In genomic region chr2:25821225-25822056, GRCh38 we compare ENCODE assay signal across 10 cellular contexts. TPM values are rescaled to one million over a fixed set of nuclear protein-coding genes. Genes with fewer than 3 reads are reported as not detected.
DNase-seq lines count a peak whose midpoint lies in the region; ATAC-seq and TF ChIP-seq lines count a peak whose summit lies in the region.
"Had no signal": no experiment of that assay in that cellular context is flagged by ENCODE, and none has a peak within 500 bp of the region (broad histone marks: within the 10 kb centered on the region; RNA-seq: fewer than 3 reads in every experiment).

No MANE protein-coding gene starts in this region.

- intact Hi-C loops in CD8-positive, alpha-beta T cell (cut with DNase I, micrococcal nuclease), result no loop called here
- intact Hi-C loops in lower lobe of right lung (cut with DNase I), result no loop called here

- no peaks in the 10 kb centered on the region for H3K9me3 Mint-ChIP-seq in CD8-positive, alpha-beta T cell
- H3K9me3 Mint-ChIP-seq in nephron progenitor cell, result no peaks in the 10 kb centered on the region

- peaks cover 4% of the 10 kb centered on the region for H3K36me3 Mint-ChIP-seq in CD8-positive, alpha-beta T cell
- H3K36me3 Mint-ChIP-seq in nephron progenitor cell (ENCODE audit: low read depth), result peaks cover 24% of the 10 kb centered on the region

- ATAC-seq in CD8-positive, alpha-beta T cell, result no peak
- no peak for ATAC-seq in lower lobe of right lung
- ATAC-seq in GM21515 (IDR thresholded peaks at IDR 0.05; ENCODE audit: unreplicated experiment), result no peak

- no peak for TF ChIP-seq CTCF in CD8-positive, alpha-beta T cell (IDR thresholded peaks at IDR 0.05)
- TF ChIP-seq CTCF in astrocyte of the spinal cord (IDR thresholded peaks at IDR 0.05; ENCODE audit: low read depth, low read length) (no peak), lower lobe of right lung (IDR thresholded peaks at IDR 0.05) (no peak), nephron progenitor cell (IDR thresholded peaks at IDR 0.05) (no peak)

- no peak overlapping the region for H3K27ac ChIP-seq in CD8-positive, alpha-beta T cell (ENCODE audit: low read depth, low read length)
- H3K27ac ChIP-seq in lower lobe of right lung, result no peak overlapping the region

- peaks cover 74% of the 10 kb centered on the region for H3K4me1 Mint-ChIP-seq in CD8-positive, alpha-beta T cell (ENCODE audit: low read depth)
- no peaks in the 10 kb centered on the region for H3K4me1 Mint-ChIP-seq in nephron progenitor cell

- POLR2A ChIA-PET in CD8-positive, alpha-beta T cell (lab: Charles Lee), result no interaction called here

- H3K9me3 ChIP-seq in CD8-positive, alpha-beta T cell (ENCODE audit: low read length), result no peaks in the 10 kb centered on the region
- H3K9me3 ChIP-seq in lower lobe of right lung, result no peaks in the 10 kb centered on the region

- H3K4me3 ChIP-seq in CD8-positive, alpha-beta T cell (ENCODE audit: low read depth, low read length), result peak overlapping the region; percentile 40
- H3K4me3 ChIP-seq in astrocyte of the spinal cord (ENCODE audit: low read depth, low read length), result no peak overlapping the region
- peak overlapping the region; percentile 30 for H3K4me3 ChIP-seq in lower lobe of right lung

- no peaks in the 10 kb centered on the region for H3K36me3 ChIP-seq in CD8-positive, alpha-beta T cell (ENCODE audit: insufficient read depth, low read length)
- H3K36me3 ChIP-seq in lower lobe of right lung, result no peaks in the 10 kb centered on the region

- in situ Hi-C loops in astrocyte of the spinal cord (cut with HindIII; ENCODE audit: low sequenced_read_pairs), result no loop called here

- no peaks in the 10 kb centered on the region for H3K27me3 Mint-ChIP-seq in CD8-positive, alpha-beta T cell (ENCODE audit: low read depth)
- H3K27me3 Mint-ChIP-seq in nephron progenitor cell (ENCODE audit: low read depth, poor library complexity), result no peaks in the 10 kb centered on the region

- CTCF ChIA-PET in CD8-positive, alpha-beta T cell (lab: Charles Lee), result no interaction called here

- no peaks in the 10 kb centered on the region for H3K27me3 ChIP-seq in CD8-positive, alpha-beta T cell (ENCODE audit: insufficient read depth, low read length)
- no peaks in the 10 kb centered on the region for H3K27me3 ChIP-seq in lower lobe of right lung (ENCODE audit: low read depth)

- DNase-seq in CD8-positive, alpha-beta T cell, result no peak
- DNase-seq in LHCN-M2 (ENCODE audit: low read depth) (peak; percentile 88), astrocyte of the spinal cord (ENCODE audit: low read depth, low spot score) (peak; percentile 88), lower lobe of right lung (no peak), nephron progenitor cell (no peak), cerebellar nuclear complex (lab: John Stamatoyannopoulos, UW) (no peak), NCI-H524 treated with DMSO at 0.1 percent for 48 hours (lab: John Stamatoyannopoulos, UW) (no peak)
- DNase-seq: GDM1, NCI-H446 treated with DMSO at 0.1 percent for 48 hours had no signal

- peak overlapping the region; percentile 84 for H3K4me3 Mint-ChIP-seq in CD8-positive, alpha-beta T cell
- H3K4me3 Mint-ChIP-seq in nephron progenitor cell, result no peak overlapping the region

- H3K4me1 ChIP-seq in CD8-positive, alpha-beta T cell (ENCODE audit: insufficient read depth, low read length), result peaks cover 52% of the 10 kb centered on the region
- H3K4me1 ChIP-seq in lower lobe of right lung, result no peaks in the 10 kb centered on the region

- peak overlapping the region; percentile 91 for H3K27ac Mint-ChIP-seq in CD8-positive, alpha-beta T cell
- H3K27ac Mint-ChIP-seq in nephron progenitor cell, result no peak overlapping the region

RNA-seq across cellular contexts. Expression of gene ASXL2, which starts 56.8 kb away (rescaled TPM):
- 10 to 100 TPM in 1 of 2 experiments, 1 to 10 TPM in 1; 7.5 to 10.7 TPM for total RNA-seq in CD8-positive, alpha-beta T cell
- total RNA-seq in LHCN-M2 (2014; rRNA removed), result 8.7 and 13.7 TPM in 2 replicates
- polyA plus RNA-seq in LHCN-M2 (2012), result 3.9 TPM
- 39.3 TPM for total RNA-seq in lower lobe of right lung

Comparison
In these comparisons a context has a peak if more than half of its experiments do, and no peak if none do; other contexts are left out.
1. DNase-seq: peak in LHCN-M2 (single experiment) and astrocyte of the spinal cord (single experiment); none in CD8-positive, alpha-beta T cell (0 of 7), lower lobe of right lung (single experiment), nephron progenitor cell (single experiment), cerebellar nuclear complex (0 of 2) and NCI-H524 treated with DMSO at 0.1 percent for 48 hours (single experiment).